Comparison of ENCODE assay signal across 1 cellular context in genomic region chr11:45335434-45335833, GRCh38.
TF ChIP-seq lines count a peak whose summit lies in the region.

No MANE protein-coding gene starts in this region.

TF ChIP-seq in HCT116, 20 proteins besides CTCF, POLR2A, EP300 and RAD21 (continued from another document):
- TF ChIP-seq ZBTB33 (IDR thresholded peaks at IDR 0.05; ENCODE audit: extremely low read depth, insufficient replicate concordance, low read length): no peak
- TF ChIP-seq FOSL1 (IDR thresholded peaks at IDR 0.05; ENCODE audit: low read depth): no peak
- no peak for TF ChIP-seq SIN3A (IDR thresholded peaks at IDR 0.05; ENCODE audit: low read depth)
- TF ChIP-seq TCF7L2 (IDR thresholded peaks at IDR 0.05; ENCODE audit: borderline replicate concordance, extremely low read depth, insufficient read depth, insufficient read length): no peak
- no peak for TF ChIP-seq ATF3 (IDR thresholded peaks at IDR 0.05)
- no peak for TF ChIP-seq ZFX (IDR thresholded peaks at IDR 0.05)
- no peak for TF ChIP-seq ZNF274 (IDR thresholded peaks at IDR 0.05; ENCODE audit: low read depth, low read length)
- TF ChIP-seq ELF1 (IDR thresholded peaks at IDR 0.05; ENCODE audit: borderline replicate concordance, low read depth): no peak
- TF ChIP-seq JUND (IDR thresholded peaks at IDR 0.05): no peak
- TF ChIP-seq CBX3 (IDR thresholded peaks at IDR 0.05; ENCODE audit: low read depth): no peak
- no peak for TF ChIP-seq YY1 (IDR thresholded peaks at IDR 0.05; ENCODE audit: extremely low read depth, insufficient replicate concordance, low read depth, low read length)
- TF ChIP-seq SRF (IDR thresholded peaks at IDR 0.05; ENCODE audit: low read depth): no peak
- TF ChIP-seq REST (IDR thresholded peaks at IDR 0.05; ENCODE audit: low read depth): no peak
